Comparison of ENCODE assay signal across 19 cellular contexts in the genomic region with DNA sequence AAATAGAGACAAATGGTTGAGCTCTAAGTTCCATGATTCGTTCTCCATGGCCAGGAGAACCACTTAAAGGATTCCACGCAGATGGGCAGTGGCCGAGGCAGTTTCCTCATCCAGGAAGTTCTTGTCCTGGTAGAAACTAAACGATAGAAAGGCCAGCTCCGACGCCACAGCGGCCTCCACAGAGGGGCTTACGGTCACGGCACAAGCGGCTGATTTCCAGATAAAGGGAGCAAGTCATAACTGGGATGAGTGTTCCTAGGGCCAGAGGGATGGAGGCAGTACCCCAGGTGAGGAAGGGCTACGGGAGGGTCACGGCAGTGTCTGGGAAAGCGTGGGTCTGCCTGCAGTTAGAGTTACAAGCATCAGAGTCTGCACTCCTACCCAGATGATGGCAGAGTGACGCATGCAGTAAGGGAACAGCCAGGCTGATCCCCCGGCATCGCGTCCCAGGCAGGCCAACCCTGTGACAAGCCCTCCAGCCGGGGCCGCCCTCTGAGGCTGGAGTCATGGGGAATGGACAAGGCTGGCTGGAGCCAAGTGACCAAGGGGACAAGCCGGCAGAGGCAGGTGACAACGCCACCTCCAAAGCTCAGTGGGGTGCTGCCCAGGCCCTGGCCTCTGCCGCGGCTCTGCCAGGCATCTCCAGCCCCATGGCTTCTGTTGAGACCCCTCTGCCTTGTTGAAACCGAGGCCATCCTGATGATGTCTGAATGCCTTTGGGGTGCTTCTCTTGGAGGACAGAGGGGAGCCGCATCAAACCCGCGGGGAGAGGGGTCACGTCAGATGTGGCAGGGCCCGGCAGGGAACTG.
"Had no signal": no experiment of that assay in that cellular context is flagged by ENCODE, and none has a peak within 500 bp of the region (broad histone marks: within the 10 kb centered on the region; RNA-seq: fewer than 3 reads in every experiment).

No MANE protein-coding gene starts in this region.

- H3K27me3 ChIP-seq: ascending aorta, right lobe of liver had no signal

- H3K9me3 Mint-ChIP-seq: activated naive CD8-positive, alpha-beta T cell treated with anti-CD3 and anti-CD28 coated beads, Interleukin-2, amount 50 U/mL, for 24 hours; activated T-cell treated with anti-CD3 and anti-CD28 coated beads, Interleukin-2, amount 50 U/mL, for 72 hours; naive thymus-derived CD8-positive, alpha-beta T cell; stimulated activated naive CD8-positive, alpha-beta T cell treated with anti-CD3 and anti-CD28 coated beads, Interleukin-15, amount 100 ng/mL, for 72 hours had no signal

- H3K9me3 ChIP-seq: ascending aorta, heart left ventricle, mucosa of descending colon, psoas muscle, right lobe of liver had no signal

- DNase-seq: activated CD4-positive, alpha-beta T cell treated with anti-CD3 and anti-CD28 coated beads, Interleukin-2, amount 50 U/mL, for 4 hours; activated naive CD4-positive, alpha-beta T cell treated with Interleukin-2 at 50 U/mL for 16 hours; activated naive CD8-positive, alpha-beta T cell treated with anti-CD3 and anti-CD28 coated beads, Interleukin-2, amount 50 U/mL, for 24 hours; activated T-cell treated with anti-CD3 and anti-CD28 coated beads, Interleukin-2, amount 50 U/mL, for 72 hours; effector CD4-positive, alpha-beta T cell; heart left ventricle; kidney glomerular epithelial cell; mucosa of descending colon; naive thymus-derived CD8-positive, alpha-beta T cell; stimulated activated CD4-positive, alpha-beta T cell treated with anti-CD3 and anti-CD28 coated beads, Interleukin-12 subunit alpha, Interleukin-12 subunit beta, amount 100 ng/mL, for 4 hours; stimulated activated CD4-positive, alpha-beta T cell treated with anti-CD3 and anti-CD28 coated beads, Interleukin-2, amount 100 ng/mL, for 48 hours; stimulated activated CD8-positive, alpha-beta memory T cell treated with anti-CD3 and anti-CD28 coated beads, Interleukin-4, amount 100 ng/mL, for 48 hours; stimulated activated naive CD8-positive, alpha-beta T cell treated with anti-CD3 and anti-CD28 coated beads, Interleukin-15, amount 100 ng/mL, for 72 hours; T-helper 2 cell had no signal

- H3K36me3 Mint-ChIP-seq: naive thymus-derived CD8-positive, alpha-beta T cell had no signal

- H3K27ac Mint-ChIP-seq: activated naive CD8-positive, alpha-beta T cell treated with anti-CD3 and anti-CD28 coated beads, Interleukin-2, amount 50 U/mL, for 24 hours; activated T-cell treated with anti-CD3 and anti-CD28 coated beads, Interleukin-2, amount 50 U/mL, for 72 hours; naive thymus-derived CD8-positive, alpha-beta T cell had no signal

- H3K4me3 ChIP-seq: ascending aorta, heart left ventricle, lung, mucosa of descending colon, psoas muscle, right lobe of liver had no signal

- ATAC-seq: activated naive CD8-positive, alpha-beta T cell treated with anti-CD3 and anti-CD28 coated beads, Interleukin-2, amount 50 U/mL, for 24 hours; activated T-cell treated with anti-CD3 and anti-CD28 coated beads, Interleukin-2, amount 50 U/mL, for 72 hours; heart left ventricle; mucosa of descending colon; naive thymus-derived CD8-positive, alpha-beta T cell; psoas muscle; right lobe of liver; SK-N-SH treated with all-trans-retinoic acid at 6 μM for 48 hours; stimulated activated naive CD8-positive, alpha-beta T cell treated with anti-CD3 and anti-CD28 coated beads, Interleukin-15, amount 100 ng/mL, for 72 hours had no signal

- H3K4me3 Mint-ChIP-seq: activated naive CD8-positive, alpha-beta T cell treated with anti-CD3 and anti-CD28 coated beads, Interleukin-2, amount 50 U/mL, for 24 hours; activated T-cell treated with anti-CD3 and anti-CD28 coated beads, Interleukin-2, amount 50 U/mL, for 72 hours; naive thymus-derived CD8-positive, alpha-beta T cell; stimulated activated naive CD8-positive, alpha-beta T cell treated with anti-CD3 and anti-CD28 coated beads, Interleukin-15, amount 100 ng/mL, for 72 hours had no signal

- H3K4me1 ChIP-seq: ascending aorta, heart left ventricle, psoas muscle, right lobe of liver had no signal

- H3K4me1 Mint-ChIP-seq: activated naive CD8-positive, alpha-beta T cell treated with anti-CD3 and anti-CD28 coated beads, Interleukin-2, amount 50 U/mL, for 24 hours; naive thymus-derived CD8-positive, alpha-beta T cell; stimulated activated naive CD8-positive, alpha-beta T cell treated with anti-CD3 and anti-CD28 coated beads, Interleukin-15, amount 100 ng/mL, for 72 hours had no signal

- H3K27ac ChIP-seq: ascending aorta, heart left ventricle, psoas muscle, right lobe of liver had no signal

- H3K36me3 ChIP-seq: ascending aorta, heart left ventricle, right lobe of liver had no signal
